ENCODE assay signal across 15 cellular contexts in genomic region chr7:137474627-137475026, GRCh38.
DNase-seq lines count a peak whose midpoint lies in the region; ATAC-seq and TF ChIP-seq lines count a peak whose summit lies in the region.
"Had no signal": no experiment of that assay in that cellular context is flagged by ENCODE, and none has a peak within 500 bp of the region (broad histone marks: within the 10 kb centered on the region; RNA-seq: fewer than 3 reads in every experiment).

No MANE protein-coding gene starts in this region.

- H3K27ac Mint-ChIP-seq in WTC11: peak overlapping the region; percentile 0; the same call in 1 of the 2 replicates
- H3K27ac Mint-ChIP-seq in CD4-positive, alpha-beta memory T cell: no peak overlapping the region
- H3K27ac Mint-ChIP-seq: CD4-positive, CD25-positive, alpha-beta regulatory T cell had no signal

- CTCF ChIA-PET in WTC11 (lab: Charles Lee): no interaction called here
- CTCF ChIA-PET in CD4-positive, alpha-beta memory T cell (lab: Charles Lee; ENCODE audit: partially characterized antibody): no interaction called here

- no peaks in the 10 kb centered on the region for H3K9me3 ChIP-seq in heart left ventricle
- H3K9me3 ChIP-seq in CD4-positive, alpha-beta memory T cell (ENCODE audit: control insufficient read depth in 1 of 2, low read length in 2 of 2): no peaks in the 10 kb centered on the region
- H3K9me3 ChIP-seq: BE2C, HAP-1 had no signal

- H3K27me3 Mint-ChIP-seq in WTC11 (ENCODE audit: low read depth): no peaks in the 10 kb centered on the region
- H3K27me3 Mint-ChIP-seq in CD4-positive, alpha-beta memory T cell: no peaks in the 10 kb centered on the region
- H3K27me3 Mint-ChIP-seq: CD4-positive, CD25-positive, alpha-beta regulatory T cell had no signal

- H3K27me3 ChIP-seq in heart left ventricle: no peaks in the 10 kb centered on the region
- no peaks in the 10 kb centered on the region for H3K27me3 ChIP-seq in CD4-positive, alpha-beta memory T cell (ENCODE audit: insufficient read depth, low read length)
- H3K27me3 ChIP-seq: BE2C had no signal

- no peak for TF ChIP-seq POLR2A in heart left ventricle (IDR thresholded peaks at IDR 0.05)

- peak; percentile 34 for DNase-seq in left ventricle myocardium superior
- no peak for DNase-seq in heart left ventricle
- no peak for DNase-seq in WTC11 (ENCODE audit: low spot score)
- DNase-seq in inferior parietal cortex (ENCODE audit: extremely low spot score): peak; percentile 54
- DNase-seq in posterior cingulate gyrus: peak in 8 of 10 donors; percentile 27 to 94 (median 72)
- DNase-seq in superior temporal gyrus (ENCODE audit: extremely low spot score): no peak
- no peak for DNase-seq in CD4-positive, alpha-beta memory T cell
- DNase-seq: BE2C; C1 segment of cervical spinal cord; CD4-positive, CD25-positive, alpha-beta regulatory T cell; DMS79 treated with DMSO at 0.1 percent for 48 hours; GF-D8 had no signal

- no peaks in the 10 kb centered on the region for H3K36me3 Mint-ChIP-seq in WTC11
- no peaks in the 10 kb centered on the region for H3K36me3 Mint-ChIP-seq in CD4-positive, alpha-beta memory T cell
- H3K36me3 Mint-ChIP-seq: CD4-positive, CD25-positive, alpha-beta regulatory T cell had no signal

- TF ChIP-seq CTCF in heart left ventricle (IDR thresholded peaks at IDR 0.05) (no peak), WTC11 (IDR thresholded peaks at IDR 0.05) (no peak)

- WGBS in heart left ventricle, 4 donors: 79 to 85% (median 82%) methylated on average over 9 of the region's 9 CpGs

- H3K9me3 Mint-ChIP-seq in WTC11: no peaks in the 10 kb centered on the region
- H3K9me3 Mint-ChIP-seq in CD4-positive, alpha-beta memory T cell: peaks cover 0 to 2% (median 0%) of the 10 kb centered on the region in 8 donors

- no peaks in the 10 kb centered on the region for H3K36me3 ChIP-seq in heart left ventricle
- no peaks in the 10 kb centered on the region for H3K36me3 ChIP-seq in CD4-positive, alpha-beta memory T cell (ENCODE audit: insufficient read depth, low read length)
- H3K36me3 ChIP-seq: BE2C, HAP-1 had no signal

- H3K4me3 ChIP-seq in heart left ventricle: no peak overlapping the region
- H3K4me3 ChIP-seq in CD4-positive, alpha-beta memory T cell (ENCODE audit: low read length in 2 of 2): no peak overlapping the region
- H3K4me3 ChIP-seq: HAP-1 had no signal

- POLR2A ChIA-PET in WTC11 (lab: Charles Lee): no interaction called here
- POLR2A ChIA-PET in CD4-positive, alpha-beta memory T cell (lab: Charles Lee; ENCODE audit: partially characterized antibody): no interaction called here

- 0 out of 2 replicates have a peak, but pooled peaks cover 3% of the 10 kb centered on the region for H3K4me1 Mint-ChIP-seq in WTC11
- H3K4me1 Mint-ChIP-seq in CD4-positive, alpha-beta memory T cell: no peaks in the 10 kb centered on the region
- H3K4me1 Mint-ChIP-seq: CD4-positive, CD25-positive, alpha-beta regulatory T cell had no signal

- H3K27ac ChIP-seq in heart left ventricle: no peak overlapping the region
- H3K27ac ChIP-seq in CD4-positive, alpha-beta memory T cell (ENCODE audit: low read depth, low read length): no peak overlapping the region
- H3K27ac ChIP-seq: HL-60 had no signal

- peaks cover 0 to 4% (median 0%) of the 10 kb centered on the region in 12 donors for H3K4me1 ChIP-seq in heart left ventricle
- H3K4me1 ChIP-seq in CD4-positive, alpha-beta memory T cell (ENCODE audit: insufficient read depth, low read length): no peaks in the 10 kb centered on the region
- H3K4me1 ChIP-seq: BE2C, HAP-1 had no signal

- ATAC-seq in left ventricle myocardium superior (no peak), heart left ventricle (no peak), WTC11 (no peak), HG03354 (IDR thresholded peaks at IDR 0.05; ENCODE audit: poor library complexity, severe bottlenecking, unreplicated experiment) (no peak)

- intact Hi-C loops in left ventricle myocardium superior (cut with micrococcal nuclease): no loop called here
- intact Hi-C loops in heart left ventricle (cut with DNase I): no loop called here
- intact Hi-C loops in posterior cingulate gyrus (cut with DNase I): no loop called here
- intact Hi-C loops in CD4-positive, alpha-beta memory T cell (cut with micrococcal nuclease): no loop called here

- no peak overlapping the region for H3K4me3 Mint-ChIP-seq in WTC11
- H3K4me3 Mint-ChIP-seq in CD4-positive, alpha-beta memory T cell: no peak overlapping the region
- H3K4me3 Mint-ChIP-seq: CD4-positive, CD25-positive, alpha-beta regulatory T cell had no signal

TF ChIP-seq in WTC11, 78 proteins besides CTCF, POLR2A, EP300 and RAD21 (continues in another document):
- no peak for TF ChIP-seq PRRX2 (CRISPR knock-in tag; IDR thresholded peaks at IDR 0.05)
- TF ChIP-seq CREB1 (CRISPR knock-in tag; IDR thresholded peaks at IDR 0.05): no peak
- TF ChIP-seq HMGXB4 (CRISPR knock-in tag; IDR thresholded peaks at IDR 0.05): no peak
- TF ChIP-seq RELA (CRISPR knock-in tag; IDR thresholded peaks at IDR 0.05; ENCODE audit: borderline replicate concordance): no peak
- TF ChIP-seq ZNF121 (CRISPR knock-in tag; IDR thresholded peaks at IDR 0.05): no peak
- TF ChIP-seq JAZF1 (CRISPR knock-in tag; IDR thresholded peaks at IDR 0.05): no peak
- no peak for TF ChIP-seq MYBL2 (CRISPR knock-in tag; IDR thresholded peaks at IDR 0.05)
- no peak for TF ChIP-seq HMGA2 (CRISPR knock-in tag; IDR thresholded peaks at IDR 0.05)
- no peak for TF ChIP-seq FOXP1 (CRISPR knock-in tag; IDR thresholded peaks at IDR 0.05; ENCODE audit: borderline replicate concordance)
- TF ChIP-seq CREM (CRISPR knock-in tag; IDR thresholded peaks at IDR 0.05): no peak
- TF ChIP-seq ETV6 (CRISPR knock-in tag; IDR thresholded peaks at IDR 0.05): no peak
- no peak for TF ChIP-seq ZSCAN18 (CRISPR knock-in tag; IDR thresholded peaks at IDR 0.05)
- TF ChIP-seq ZNF281 (CRISPR knock-in tag; IDR thresholded peaks at IDR 0.05): no peak
- TF ChIP-seq SOX15 (CRISPR knock-in tag; IDR thresholded peaks at IDR 0.05): no peak
- TF ChIP-seq SP1 (CRISPR knock-in tag; conservative IDR thresholded peaks at IDR 0.05): no peak
- TF ChIP-seq GABPB1 (CRISPR knock-in tag; IDR thresholded peaks at IDR 0.05): no peak
- no peak for TF ChIP-seq PREB (CRISPR knock-in tag; IDR thresholded peaks at IDR 0.05; ENCODE audit: borderline replicate concordance)
- no peak for TF ChIP-seq NR1H2 (CRISPR knock-in tag; IDR thresholded peaks at IDR 0.05)

Comparison
In these comparisons a context has a peak if more than half of its experiments do, and no peak if none do; other contexts are left out.
1. DNase-seq: peak in left ventricle myocardium superior (single experiment), inferior parietal cortex (single experiment) and posterior cingulate gyrus (8 of 10); none in heart left ventricle (0 of 5), WTC11 (single experiment), superior temporal gyrus (single experiment) and CD4-positive, alpha-beta memory T cell (0 of 5).